ENCODE assay signal across 16 cellular contexts in genomic region chr19:295687-296370, GRCh38. TPM values are rescaled to one million over a fixed set of nuclear protein-coding genes. Genes with fewer than 3 reads are reported as not detected.
DNase-seq lines count a peak whose midpoint lies in the region; ATAC-seq, FAIRE-seq and TF ChIP-seq lines count a peak whose summit lies in the region.
"Had no signal": no experiment of that assay in that cellular context is flagged by ENCODE, and none has a peak within 500 bp of the region (broad histone marks: within the 10 kb centered on the region; RNA-seq: fewer than 3 reads in every experiment).

No MANE protein-coding gene starts in this region.

- intact Hi-C loops in spleen (cut with DNase I; ENCODE audit: low total_unique reads) = no loop called here
- intact Hi-C loops in transverse colon (cut with DNase I; ENCODE audit: low total_unique reads) = no loop called here

- no peak overlapping the region for H3K4me3 ChIP-seq in astrocyte (ENCODE audit: insufficient read depth, low read depth, low read length)
- no peak overlapping the region for H3K4me3 ChIP-seq in mesenchymal stem cell (ENCODE audit: insufficient read depth in 1 of 2, low read depth in 1 of 2, low read length in 2 of 2)
- peak overlapping the region in 1 of 8 donors; percentile 54 for H3K4me3 ChIP-seq in spleen
- no peak overlapping the region for H3K4me3 ChIP-seq in transverse colon

- H2AFZ ChIP-seq in astrocyte (ENCODE audit: low read depth, low read length) (no peak overlapping the region), mesenchymal stem cell (ENCODE audit: low read depth, low read length) (no peak overlapping the region)

- H3K18ac ChIP-seq in mesenchymal stem cell (ENCODE audit: low read depth in 1 of 2, low read length in 2 of 2) = no peak overlapping the region

- no peaks in the 10 kb centered on the region for H3K9me3 Mint-ChIP-seq in astrocyte (ENCODE audit: unreplicated experiment)

- H3K14ac ChIP-seq in mesenchymal stem cell (ENCODE audit: low read length in 2 of 2) = peak overlapping the region in 1 of 2 experiments; percentile 17

- H3K27me3 ChIP-seq in astrocyte (ENCODE audit: insufficient read depth, low read length) (peaks cover 21% of the 10 kb centered on the region), mesenchymal stem cell (ENCODE audit: control insufficient read depth in 1 of 2, insufficient read depth in 1 of 2, low read length in 2 of 2) (peaks cover 18 to 46% of the 10 kb centered on the region in 2 experiments), spleen (replicated peaks in 1 of 7) (peaks cover 4 to 57% (median 38%) of the 10 kb centered on the region in 7 donors), transverse colon (peaks cover 41% of the 10 kb centered on the region)

- peaks cover 8% of the 10 kb centered on the region for H3K4me1 ChIP-seq in astrocyte (ENCODE audit: insufficient read depth, low read length)
- peaks cover 20% of the 10 kb centered on the region for H3K4me1 ChIP-seq in mesenchymal stem cell (ENCODE audit: control insufficient read depth, insufficient read depth, low read depth, low read length)
- H3K4me1 ChIP-seq in spleen = peaks cover 9 to 45% (median 28%) of the 10 kb centered on the region in 6 donors
- peaks cover 8 to 31% (median 25%) of the 10 kb centered on the region in 4 donors for H3K4me1 ChIP-seq in transverse colon

- H4K91ac ChIP-seq in mesenchymal stem cell (ENCODE audit: low read length) = no peak overlapping the region

- peaks cover 2% of the 10 kb centered on the region for H3K36me3 Mint-ChIP-seq in astrocyte (ENCODE audit: low read depth, unreplicated experiment)
- H3K36me3 Mint-ChIP-seq: CD14-positive monocyte had no signal

- H3K79me1 ChIP-seq in mesenchymal stem cell (replicated peaks; ENCODE audit: low read length, poor library complexity, severe bottlenecking) = no peaks in the 10 kb centered on the region

- ATAC-seq in GM18858 (IDR thresholded peaks at IDR 0.05; ENCODE audit: unreplicated experiment) = no peak

- H4K8ac ChIP-seq in mesenchymal stem cell (ENCODE audit: low read length) = peak overlapping the region; percentile 28

- H3K36me3 ChIP-seq in astrocyte (ENCODE audit: insufficient read depth, low read length) = no peaks in the 10 kb centered on the region
- H3K36me3 ChIP-seq in mesenchymal stem cell (ENCODE audit: control insufficient read depth in 1 of 2, insufficient read depth in 2 of 2, low read depth in 1 of 2, low read length in 2 of 2) = no peaks in the 10 kb centered on the region
- no peaks in the 10 kb centered on the region for H3K36me3 ChIP-seq in spleen
- no peaks in the 10 kb centered on the region for H3K36me3 ChIP-seq in transverse colon
- H3K36me3 ChIP-seq: thoracic aorta had no signal

- TF ChIP-seq EP300 in transverse colon (IDR thresholded peaks at IDR 0.05; ENCODE audit: low read depth) = no peak

- no peak overlapping the region for H2AK5ac ChIP-seq in mesenchymal stem cell (ENCODE audit: low read length, severe bottlenecking)

- H2BK120ac ChIP-seq in mesenchymal stem cell (ENCODE audit: low read depth, low read length) = no peak overlapping the region

- H3K9ac ChIP-seq in astrocyte (ENCODE audit: low read length) = no peak overlapping the region
- H3K9ac ChIP-seq in mesenchymal stem cell (ENCODE audit: low read length) = no peak overlapping the region

- H2BK5ac ChIP-seq in mesenchymal stem cell (ENCODE audit: low read depth, low read length, poor library complexity, severe bottlenecking) = no peak overlapping the region

- peaks cover 10% of the 10 kb centered on the region for H3K4me1 Mint-ChIP-seq in astrocyte (ENCODE audit: low read depth, unreplicated experiment)

- no peaks in the 10 kb centered on the region for H3K79me2 ChIP-seq in astrocyte (ENCODE audit: insufficient read depth, low read length)

- H3K4me2 ChIP-seq in astrocyte (ENCODE audit: low read length) = no peak overlapping the region
- H3K4me2 ChIP-seq in mesenchymal stem cell (ENCODE audit: low read length, poor library complexity, severe bottlenecking) = no peak overlapping the region

- peaks cover 6% of the 10 kb centered on the region for H3K27me3 Mint-ChIP-seq in astrocyte (ENCODE audit: low read depth, unreplicated experiment)

- H3K9me3 ChIP-seq in astrocyte (ENCODE audit: insufficient read depth, low read depth, low read length) = no peaks in the 10 kb centered on the region
- no peaks in the 10 kb centered on the region for H3K9me3 ChIP-seq in mesenchymal stem cell (ENCODE audit: control insufficient read depth, low read length)
- no peaks in the 10 kb centered on the region for H3K9me3 ChIP-seq in spleen
- no peaks in the 10 kb centered on the region for H3K9me3 ChIP-seq in transverse colon
- H3K9me3 ChIP-seq: thoracic aorta had no signal

- peak; percentile 62 for DNase-seq in NCI-H2029 (lab: John Stamatoyannopoulos, UW)
- DNase-seq in NCI-H2029 treated with DMSO at 0.1 percent for 48 hours (lab: John Stamatoyannopoulos, UW) = no peak
- no peak for DNase-seq in astrocyte (ENCODE audit: low read depth)
- no peak for DNase-seq in mesenchymal stem cell
- no peak for DNase-seq in spleen
- DNase-seq in transverse colon = no peak
- no peak for DNase-seq in anterior cingulate cortex (lab: John Stamatoyannopoulos, UW)
- DNase-seq: central memory CD4-positive, alpha-beta T cell; DMS153; effector memory CD4-positive, alpha-beta T cell; hippocampal formation had no signal

- H2BK15ac ChIP-seq in mesenchymal stem cell (ENCODE audit: low read depth, poor library complexity, severe bottlenecking) = no peak overlapping the region

- no peak for FAIRE-seq in astrocyte (lab: Jason Lieb, UNC)
- FAIRE-seq: HTR-8/SVneo had no signal

- H3K27ac ChIP-seq in astrocyte (ENCODE audit: low read depth, low read length) = no peak overlapping the region
- H3K27ac ChIP-seq in mesenchymal stem cell (ENCODE audit: low read length, poor library complexity, severe bottlenecking) = no peak overlapping the region
- H3K27ac ChIP-seq in spleen = peak overlapping the region in 6 of 8 donors; percentile 11 to 86 (median 52)
- H3K27ac ChIP-seq in transverse colon = peak overlapping the region in 2 of 4 donors; percentile 14 to 15
- H3K27ac ChIP-seq: thoracic aorta had no signal

- no peak overlapping the region for H3K4me3 Mint-ChIP-seq in astrocyte (ENCODE audit: unreplicated experiment)

- peak overlapping the region; percentile 41 for H3K27ac Mint-ChIP-seq in astrocyte (ENCODE audit: unreplicated experiment)
- H3K27ac Mint-ChIP-seq: T-helper 17 cell had no signal

- H4K20me1 ChIP-seq in astrocyte (ENCODE audit: insufficient read depth, low read length) = peaks cover 28% of the 10 kb centered on the region

- no peak for TF ChIP-seq POLR2A in spleen (IDR thresholded peaks at IDR 0.05)
- TF ChIP-seq POLR2A in transverse colon (IDR thresholded peaks at IDR 0.05) = no peak

- no peak overlapping the region for H3K4ac ChIP-seq in mesenchymal stem cell (ENCODE audit: low read depth in 1 of 2, low read length in 2 of 2)

- 61% methylated on average over 12 of the region's 13 CpGs for WGBS in mesenchymal stem cell
- WGBS in spleen, 5 donors = 55 to 73% (median 68%) methylated on average over 12 to 13 of the region's 13 CpGs
- WGBS in transverse colon (ENCODE audit: low coverage in 1 of 2), 2 donors = 51% methylated on average over 11 of the region's 13 CpGs; no CpG with 5 or more reads in 1 of the 2 donors

- in situ Hi-C loops in transverse colon (cut with MboI; ENCODE audit: low pct_ligation_motif_present in 1 of 4, low pct_unique_long_range_greater_than_20kb in 1 of 4, low sequenced_read_pairs in 3 of 4) = no loop called here

- TF ChIP-seq CTCF in astrocyte (IDR thresholded peaks at IDR 0.05; ENCODE audit: insufficient read depth, low read depth, low read length) = no peak
- peak in 1 of 11 experiments; percentile 8 for TF ChIP-seq CTCF in spleen (IDR thresholded peaks at IDR 0.05 in 8 of 11, conservative IDR thresholded peaks at IDR 0.05 in 3 of 11)
- no peak for TF ChIP-seq CTCF in transverse colon (IDR thresholded peaks at IDR 0.05)

- no peak overlapping the region for H2BK12ac ChIP-seq in mesenchymal stem cell (ENCODE audit: low read length in 2 of 2)

- no peak overlapping the region for H3K23ac ChIP-seq in mesenchymal stem cell (ENCODE audit: low read length in 2 of 2)

RNA-seq across cellular contexts. Expression of gene PLPP2, which starts 4.6 kb away (rescaled TPM):
- total RNA-seq in astrocyte (2.9 and 3.7 TPM in 2 replicates), spleen (10 to 100 TPM in 1 of 7 donors, 1 to 10 TPM in 6; 1.8 to 27.7 (median 4.7) TPM), transverse colon (100 to 1,000 TPM; 130 to 190 (median 159) TPM)
- 4.8 TPM for polyA plus RNA-seq in mesenchymal stem cell (2013, experiment 1 of 2)
- 5.1 TPM for polyA plus RNA-seq in mesenchymal stem cell (2013, experiment 2 of 2)
- 1 to 10 TPM; 1.2 to 6.2 (median 2.3) TPM for polyA plus RNA-seq in spleen
- polyA plus RNA-seq: CD14-positive monocyte had no signal

RNA-seq across cellular contexts. Expression of gene MIER2, which starts 48.8 kb away (rescaled TPM):
- 43.5 and 55.8 TPM in 2 replicates for total RNA-seq in astrocyte
- polyA plus RNA-seq in mesenchymal stem cell (2013, experiment 1 of 2) = 32.6 TPM
- polyA plus RNA-seq in mesenchymal stem cell (2013, experiment 2 of 2) = 31.7 TPM
- 10 to 100 TPM; 26.8 to 66.5 (median 30.1) TPM for total RNA-seq in spleen
- polyA plus RNA-seq in spleen = 10 to 100 TPM; 19.2 to 47.2 (median 31.3) TPM
- 10 to 100 TPM in 3 of 4 donors, 1 to 10 TPM in 1; 8.2 to 41.1 (median 16.7) TPM for total RNA-seq in transverse colon

Comparison
In these comparisons a context has a peak if more than half of its experiments do, and no peak if none do; other contexts are left out.
1. H3K27ac ChIP-seq: peak in spleen (6 of 8); none in astrocyte (single experiment) and mesenchymal stem cell (single experiment).
2. RNA of gene PLPP2, which starts 4.6 kb away (total RNA-seq): 130 to 190 TPM in transverse colon; 1.8 to 27.7 TPM in spleen and 2.9 to 3.7 TPM in astrocyte; every median in the first group is over 4 times any median in the second.